Comparison of ENCODE assay signal across 8 cellular contexts in genomic region chr21:39349211-39350093, GRCh38. TPM values are rescaled to one million over a fixed set of nuclear protein-coding genes. Genes with fewer than 3 reads are reported as not detected.
A peak's percentile ranks its signal among the peaks of the same experiment; 100 is the strongest.
DNase-seq lines count a peak whose midpoint lies in the region; ATAC-seq and TF ChIP-seq lines count a peak whose summit lies in the region.

No MANE protein-coding gene starts in this region.

- H3K27me3 ChIP-seq in Caco-2 (replicated peaks; ENCODE audit: control insufficient read depth, insufficient read depth, low read length) (no peaks in the 10 kb centered on the region), endodermal cell (ENCODE audit: control insufficient read depth, insufficient read depth, low read length, poor library complexity, severe bottlenecking) (no peaks in the 10 kb centered on the region)

- TF ChIP-seq CTCF in Caco-2 (IDR thresholded peaks at IDR 0.05; ENCODE audit: insufficient read depth in 1 of 2, low read depth in 1 of 2, low read length in 1 of 2, severe bottlenecking in 1 of 2, unreplicated experiment in 1 of 2) (no peak), endodermal cell (conservative IDR thresholded peaks at IDR 0.05) (no peak)

- intact Hi-C loops in Caco-2 (cut with micrococcal nuclease; ENCODE audit: unreplicated experiment): loop anchor here (1.0 to 2.0 kb wide), 3 partner anchors 31 to 39 kb away; partner anchors contain the start of gene BRWD1

- CTCF ChIA-PET in Caco-2 (lab: Charles Lee): interaction anchor here (0.6 to 0.8 kb wide), 4 partner anchors 24 to 545 kb away, joined by 3 to 7 read pairs (median 3); no protein-coding TSS in a partner anchor

- no peaks in the 10 kb centered on the region for H3K9me3 Mint-ChIP-seq in Caco-2 (ENCODE audit: unreplicated experiment)
- H3K9me3 Mint-ChIP-seq in endodermal cell: peaks cover 2% of the 10 kb centered on the region

- peaks cover 53% of the 10 kb centered on the region for H3K36me3 Mint-ChIP-seq in Caco-2 (ENCODE audit: insufficient read depth, unreplicated experiment)
- H3K36me3 Mint-ChIP-seq in endodermal cell (ENCODE audit: low read depth): peaks cover 30% of the 10 kb centered on the region

- peak overlapping the region; percentile 51 for H3K9ac ChIP-seq in endodermal cell (ENCODE audit: extremely low read depth, low read length, poor library complexity, severe bottlenecking)

- H3K9me3 ChIP-seq in Caco-2 (no peaks in the 10 kb centered on the region), endodermal cell (ENCODE audit: control insufficient read depth, low read length) (no peaks in the 10 kb centered on the region), mesodermal cell (ENCODE audit: control insufficient read depth, low read length) (no peaks in the 10 kb centered on the region)

- DNase-seq in Caco-2: peak; percentile 98 to 99
- DNase-seq in HUDEP-2 (lab: John Stamatoyannopoulos, UW; ENCODE audit: unreplicated experiment in 76 of 76): peak; percentile 36 to 99 (median 98)
- peak; percentile 92 for DNase-seq in NOMO-1 treated with dmso at 0.1 percent for 144 hours (lab: John Stamatoyannopoulos, UW; ENCODE audit: unreplicated experiment)
- DNase-seq in activated CD8-positive, alpha-beta memory T cell treated with anti-CD3 and anti-CD28 coated beads, Interleukin-2, amount 50 U/mL, for 1 hour (ENCODE audit: extremely low read depth): peak; percentile 92
- DNase-seq in endodermal cell: peak; percentile 99
- peak; percentile 92 for DNase-seq in stimulated activated CD8-positive, alpha-beta memory T cell treated with anti-CD3 and anti-CD28 coated beads, Interleukin-15, amount 100 ng/mL, for 24 hours (ENCODE audit: low read depth)

- peak overlapping the region; percentile 68 for H3K4me3 ChIP-seq in Caco-2 (ENCODE audit: low read depth, low read length)
- H3K4me3 ChIP-seq in endodermal cell (ENCODE audit: low read length): peak overlapping the region; percentile 85
- peak overlapping the region; percentile 40 for H3K4me3 ChIP-seq in mesodermal cell (ENCODE audit: extremely low read depth, insufficient read depth, low read length, poor library complexity, severe bottlenecking)

- H3K36me3 ChIP-seq in Caco-2 (ENCODE audit: control insufficient read depth, insufficient read depth, low read length) (no peaks in the 10 kb centered on the region; the same call in 1 of the 2 replicates), endodermal cell (ENCODE audit: control insufficient read depth, insufficient read depth, low read length) (peaks cover 35% of the 10 kb centered on the region), mesodermal cell (ENCODE audit: control insufficient read depth, insufficient read depth, low read length) (peaks cover 30% of the 10 kb centered on the region)

- H3K4me1 ChIP-seq in Caco-2 (peaks cover 6% of the 10 kb centered on the region), endodermal cell (ENCODE audit: control insufficient read depth, insufficient read depth, low read length) (peaks cover 2% of the 10 kb centered on the region), mesodermal cell (ENCODE audit: control insufficient read depth, insufficient read depth, low read length, poor library complexity, severe bottlenecking) (peaks cover 11% of the 10 kb centered on the region)

- no peaks in the 10 kb centered on the region for H3K27me3 Mint-ChIP-seq in Caco-2 (ENCODE audit: insufficient read depth, unreplicated experiment)
- peaks cover 1% of the 10 kb centered on the region for H3K27me3 Mint-ChIP-seq in endodermal cell (ENCODE audit: insufficient read depth)

- POLR2A ChIA-PET in Caco-2 (lab: Charles Lee): interaction anchor here (0.6 to 3.2 kb wide), 5 partner anchors 31 to 166 kb away, joined by 3 to 19 read pairs (median 5); partner anchors contain the start of genes BRWD1 and PSMG1

- H3K4me1 Mint-ChIP-seq in Caco-2 (ENCODE audit: low read depth, unreplicated experiment): peaks cover 23% of the 10 kb centered on the region
- peaks cover 25% of the 10 kb centered on the region for H3K4me1 Mint-ChIP-seq in endodermal cell

- H3K4me3 Mint-ChIP-seq in Caco-2 (ENCODE audit: unreplicated experiment): peak overlapping the region; percentile 96
- peak overlapping the region; percentile 92 for H3K4me3 Mint-ChIP-seq in endodermal cell

- peak; percentile 86 for ATAC-seq in GM21390 (IDR thresholded peaks at IDR 0.05; ENCODE audit: unreplicated experiment)

- no TSS peak for BruUV-seq in Caco-2 (replicated peaks; lab: Mats Ljungman, UMichigan)

- WGBS in endodermal cell (ENCODE audit: insufficient coverage in 1 of 2, insufficient read length in 1 of 2), 2 experiments: 21 to 38% methylated on average over 26 to 54 of the region's 56 CpGs
- WGBS in mesodermal cell (ENCODE audit: insufficient coverage in 2 of 2), 2 experiments: 28 to 45% methylated on average over 23 to 28 of the region's 56 CpGs

- peak overlapping the region; percentile 81 for H3K27ac ChIP-seq in endodermal cell (ENCODE audit: low read depth, low read length)
- H3K27ac ChIP-seq in mesodermal cell (ENCODE audit: low read depth, low read length, severe bottlenecking): peak overlapping the region; percentile 51

- H3K27ac Mint-ChIP-seq in Caco-2 (ENCODE audit: unreplicated experiment) (peak overlapping the region; percentile 99), endodermal cell (peak overlapping the region; percentile 97)

RNA-seq across cellular contexts. Expression of gene HMGN1, which starts 0.6 kb away (rescaled TPM):
- total RNA-seq in Caco-2 (2022): 386 and 391 TPM in 2 replicates
- total RNA-seq in endodermal cell: 100 to 1,000 TPM; 526 to 626 TPM
- 491 TPM for polyA plus RNA-seq in endodermal cell (2013, experiment 1 of 2)
- polyA plus RNA-seq in endodermal cell (2013, experiment 2 of 2): 464 TPM
- polyA plus RNA-seq in mesodermal cell (2013, experiment 1 of 2): 410 TPM
- polyA plus RNA-seq in mesodermal cell (2013, experiment 2 of 2): 468 TPM

RNA-seq across cellular contexts. Expression of gene BRWD1, which starts 36.0 kb away (rescaled TPM):
- total RNA-seq in Caco-2 (2022) (37.1 and 42.2 TPM in 2 replicates), endodermal cell (10 to 100 TPM; 64.7 to 76.1 TPM)
- polyA plus RNA-seq in endodermal cell (2013, experiment 1 of 2): 34.1 TPM
- polyA plus RNA-seq in endodermal cell (2013, experiment 2 of 2): 33.0 TPM
- 22.8 TPM for polyA plus RNA-seq in mesodermal cell (2013, experiment 1 of 2)
- polyA plus RNA-seq in mesodermal cell (2013, experiment 2 of 2): 22.2 TPM

Comparison
In these comparisons a context has a peak if more than half of its experiments do, and no peak if none do; other contexts are left out.
1. Peak in every context shown above with its lines: DNase-seq, ATAC-seq, H3K4me3 ChIP-seq and H3K27ac ChIP-seq.